ENCODE assay signal across 8 cellular contexts in genomic region chr3:73100734-73101550, GRCh38. TPM values are rescaled to one million over a fixed set of nuclear protein-coding genes. Genes with fewer than 3 reads are reported as not detected.
DNase-seq lines count a peak whose midpoint lies in the region; ATAC-seq and TF ChIP-seq lines count a peak whose summit lies in the region.

No MANE protein-coding gene starts in this region.

- no peaks in the 10 kb centered on the region for H3K36me3 ChIP-seq in prostate gland
- no peaks in the 10 kb centered on the region for H3K36me3 ChIP-seq in aorta (ENCODE audit: control insufficient read depth in 1 of 2, insufficient read depth in 2 of 2, low read length in 1 of 2)

- no peak overlapping the region for H3K4me3 ChIP-seq in prostate gland
- H3K4me3 ChIP-seq in aorta (ENCODE audit: low read length in 2 of 2), result no peak overlapping the region

- no peak overlapping the region for H3K4me3 Mint-ChIP-seq in activated naive CD8-positive, alpha-beta T cell treated with anti-CD3 and anti-CD28 coated beads for 36 hours

- H3K4me1 Mint-ChIP-seq in activated naive CD8-positive, alpha-beta T cell treated with anti-CD3 and anti-CD28 coated beads for 36 hours, result no peaks in the 10 kb centered on the region

- H3K27me3 Mint-ChIP-seq in activated naive CD8-positive, alpha-beta T cell treated with anti-CD3 and anti-CD28 coated beads for 36 hours, result peaks cover 4% of the 10 kb centered on the region

- no peak overlapping the region for H3K27ac ChIP-seq in prostate gland
- no peak overlapping the region for H3K27ac ChIP-seq in aorta (ENCODE audit: low read depth in 1 of 2, low read length in 2 of 2)

- intact Hi-C loops in cardiac septum (cut with DNase I), result loop anchor here (1.0 to 5.0 kb wide), 2 partner anchors 331 to 401 kb away; no protein-coding TSS in a partner anchor
- intact Hi-C loops in prostate gland (cut with DNase I), result loop anchor here (1.0 to 10.0 kb wide), 5 partner anchors 224 to 746 kb away; partner anchors contain the start of gene PDZRN3
- intact Hi-C loops in aorta (cut with DNase I), result loop anchor here (1.0 to 10.0 kb wide), 5 partner anchors 331 to 754 kb away; no protein-coding TSS in a partner anchor

- H3K36me3 Mint-ChIP-seq in activated naive CD8-positive, alpha-beta T cell treated with anti-CD3 and anti-CD28 coated beads for 36 hours, result no peaks in the 10 kb centered on the region

- H3K9me3 Mint-ChIP-seq in activated naive CD8-positive, alpha-beta T cell treated with anti-CD3 and anti-CD28 coated beads for 36 hours, result no peaks in the 10 kb centered on the region

- TF ChIP-seq CTCF in prostate gland (IDR thresholded peaks at IDR 0.05), result peak; percentile 91 to 95 (median 93)

- no peaks in the 10 kb centered on the region for H3K9me3 ChIP-seq in prostate gland
- H3K9me3 ChIP-seq in aorta (ENCODE audit: control insufficient read depth, low read length), result peaks cover 1% of the 10 kb centered on the region

- 23% methylated on average over 10 of the region's 10 CpGs for WGBS in prostate gland
- 35 to 40% methylated on average over 10 of the region's 10 CpGs for WGBS in aorta, 2 donors

- no peak for TF ChIP-seq POLR2A in prostate gland (IDR thresholded peaks at IDR 0.05)

- no peak overlapping the region for H3K27ac Mint-ChIP-seq in activated naive CD8-positive, alpha-beta T cell treated with anti-CD3 and anti-CD28 coated beads for 36 hours

- H3K27me3 ChIP-seq in prostate gland (replicated peaks; ENCODE audit: insufficient read depth) (no peaks in the 10 kb centered on the region), aorta (ENCODE audit: control insufficient read depth in 1 of 2, insufficient read depth in 2 of 2, low read length in 1 of 2) (no peaks in the 10 kb centered on the region)

- peak; percentile 93 for DNase-seq in GM03348 (ENCODE audit: low spot score)
- peak; percentile 57 for DNase-seq in HCEC 1CT
- peak; percentile 75 for DNase-seq in NAMALWA (ENCODE audit: low spot score)
- DNase-seq in SKM-1 treated with dmso at 0.1 percent for 144 hours (lab: John Stamatoyannopoulos, UW; ENCODE audit: unreplicated experiment), result peak; percentile 55
- peak; percentile 58 for DNase-seq in activated naive CD8-positive, alpha-beta T cell treated with anti-CD3 and anti-CD28 coated beads for 36 hours
- DNase-seq in cardiac septum (ENCODE audit: low spot score), result peak; percentile 86
- peak; percentile 89 for DNase-seq in prostate gland (ENCODE audit: low spot score)
- peak; percentile 83 to 90 for DNase-seq in aorta

- ATAC-seq in aorta (ENCODE audit: low FRiP score), result peak; percentile 87

- no peaks in the 10 kb centered on the region for H3K4me1 ChIP-seq in prostate gland (replicated peaks)
- H3K4me1 ChIP-seq in aorta (ENCODE audit: control insufficient read depth in 1 of 2, insufficient read depth in 2 of 2, low read length in 2 of 2), result no peaks in the 10 kb centered on the region

RNA-seq across cellular contexts. Expression of gene EBLN2, which starts 39.5 kb away (rescaled TPM):
- total RNA-seq in activated naive CD8-positive, alpha-beta T cell treated with anti-CD3 and anti-CD28 coated beads for 36 hours, result 1 to 10 TPM; 3.5 to 3.6 TPM
- total RNA-seq in cardiac septum, result 1.9 TPM
- total RNA-seq in prostate gland, result 1 to 10 TPM in 1 of 2 donors, under 1 TPM in 1; 0.82 to 4.1 TPM
- total RNA-seq in aorta, result 1 to 10 TPM; 5.1 to 7.8 TPM
- polyA plus RNA-seq in aorta, result under 1 TPM in 1 of 2 donors, not detected in 1; 0.92 TPM
